ENCODE assay signal across 17 cellular contexts in the genomic region with DNA sequence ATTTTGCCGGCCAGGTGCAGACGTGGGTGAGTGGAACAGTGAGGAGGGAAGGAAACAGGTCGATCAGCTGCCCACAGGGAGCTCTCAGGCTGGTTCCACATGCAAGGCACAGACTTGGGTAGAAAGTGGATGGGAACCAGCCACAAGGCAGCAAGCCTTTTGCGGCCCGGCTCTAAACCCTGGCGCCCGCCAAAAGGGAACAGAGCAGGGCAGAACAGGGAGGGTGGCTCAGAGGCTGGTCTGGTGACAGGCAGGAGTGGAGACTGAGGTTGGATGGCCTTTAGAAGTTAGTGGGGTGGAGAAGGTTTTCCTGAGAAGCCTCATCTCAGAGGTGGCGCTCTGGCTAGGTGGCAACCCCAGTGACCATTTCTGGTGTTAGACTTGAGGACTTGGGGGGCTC. TPM values are rescaled to one million over a fixed set of nuclear protein-coding genes. Genes with fewer than 3 reads are reported as not detected.
DNase-seq lines count a peak whose midpoint lies in the region; ATAC-seq, FAIRE-seq and TF ChIP-seq lines count a peak whose summit lies in the region.
"Had no signal": no experiment of that assay in that cellular context is flagged by ENCODE, and none has a peak within 500 bp of the region (broad histone marks: within the 10 kb centered on the region; RNA-seq: fewer than 3 reads in every experiment).

No MANE protein-coding gene starts in this region.

- H3K4me2 ChIP-seq in K562 (ENCODE audit: insufficient read depth, low read length) = no peak overlapping the region

- BruUV-seq in K562 (replicated peaks; lab: Mats Ljungman, UMichigan) = no TSS peak

- no peak overlapping the region for H3K4me3 ChIP-seq in CD4-positive, alpha-beta memory T cell (ENCODE audit: low read length in 2 of 2)
- H3K4me3 ChIP-seq in Peyer's patch (no peak overlapping the region), K562 (no peak overlapping the region)

- ATAC-seq in K562 = no peak
- ATAC-seq in natural killer cell treated with Interleukin-12 subunit alpha and Interleukin-12 subunit beta and Interleukin-15 and Interleukin-18, amount 100 ng/mL, for 72 hours = no peak
- ATAC-seq in GM21529 (IDR thresholded peaks at IDR 0.05; ENCODE audit: unreplicated experiment) = no peak
- ATAC-seq: foreskin keratinocyte had no signal

- FAIRE-seq in K562 (lab: Jason Lieb, UNC) = no peak

- H3K36me3 Mint-ChIP-seq in CD4-positive, alpha-beta memory T cell = peaks cover 3 to 6% of the 10 kb centered on the region in 2 donors
- no peaks in the 10 kb centered on the region for H3K36me3 Mint-ChIP-seq in natural killer cell treated with Interleukin-12 subunit alpha and Interleukin-12 subunit beta and Interleukin-15 and Interleukin-18, amount 100 ng/mL, for 72 hours
- H3K36me3 Mint-ChIP-seq: activated naive CD4-positive, alpha-beta T cell treated with anti-CD3 and anti-CD28 coated beads, Interleukin-2, amount 50 U/mL, for 72 hours had no signal

- no peak overlapping the region for H2AFZ ChIP-seq in K562 (ENCODE audit: low read depth, low read length)

- no peak for TF ChIP-seq EP300 in K562 (IDR thresholded peaks at IDR 0.05; ENCODE audit: low read length)

- no peaks in the 10 kb centered on the region for H3K27me3 ChIP-seq in CD4-positive, alpha-beta memory T cell (ENCODE audit: insufficient read depth, low read length)
- H3K27me3 ChIP-seq in Peyer's patch = no peaks in the 10 kb centered on the region
- H3K27me3 ChIP-seq in K562 (ENCODE audit: control insufficient read depth in 2 of 2, insufficient read depth in 2 of 2, low read length in 2 of 2) = no peaks in the 10 kb centered on the region
- H3K27me3 ChIP-seq: brain microvascular endothelial cell, foreskin keratinocyte had no signal

- no peaks in the 10 kb centered on the region for H3K9me1 ChIP-seq in K562 (ENCODE audit: control insufficient read depth, insufficient read depth, low read length)

- peaks cover 25% of the 10 kb centered on the region for H3K4me1 ChIP-seq in CD4-positive, alpha-beta memory T cell (ENCODE audit: insufficient read depth, low read length)
- H3K4me1 ChIP-seq in Peyer's patch = peaks cover 4 to 72% (median 10%) of the 10 kb centered on the region in 4 donors
- peaks cover under 1 to 17% of the 10 kb centered on the region in 2 experiments; a peak in 2 of 5 replicates for H3K4me1 ChIP-seq in K562 (replicated peaks in 1 of 2; ENCODE audit: control insufficient read depth in 2 of 2, insufficient read depth in 2 of 2, low read length in 2 of 2)

- TF ChIP-seq CTCF in Peyer's patch (IDR thresholded peaks at IDR 0.05) (no peak), K562 (IDR thresholded peaks at IDR 0.05 in 2 of 3, conservative IDR thresholded peaks at IDR 0.05 in 1 of 3; ENCODE audit: insufficient read depth in 2 of 3, low read depth in 1 of 3, low read length in 3 of 3) (no peak)

- H3K27me3 Mint-ChIP-seq in CD4-positive, alpha-beta memory T cell = no peaks in the 10 kb centered on the region
- H3K27me3 Mint-ChIP-seq in natural killer cell treated with Interleukin-12 subunit alpha and Interleukin-12 subunit beta and Interleukin-15 and Interleukin-18, amount 100 ng/mL, for 72 hours = no peaks in the 10 kb centered on the region

- CTCF ChIA-PET in CD4-positive, alpha-beta memory T cell (lab: Charles Lee; ENCODE audit: partially characterized antibody) = interaction anchor here (1.2 to 2.4 kb wide), 5 partner anchors 11 to 110 kb away, joined by 3 to 11 read pairs (median 5); a partner anchor contains a TSS
- CTCF ChIA-PET in K562 (lab: Yijun Ruan, JAX; ENCODE audit: low intra/inter-chr PET ratio) = no interaction called here

- WGBS in K562 (ENCODE audit: insufficient coverage, low coverage, missing lambda C conversion rate) = 74% methylated on average over 8 of the region's 8 CpGs

- 0 out of 2 replicates have a peak, but pooled peaks cover 3% of the 10 kb centered on the region for H4K20me1 ChIP-seq in K562 (replicated peaks; ENCODE audit: control insufficient read depth, insufficient read depth, low read length)

- intact Hi-C loops in CD4-positive, alpha-beta memory T cell (cut with micrococcal nuclease) = no loop called here
- intact Hi-C loops in K562 (cut with micrococcal nuclease) = no loop called here

- no peaks in the 10 kb centered on the region for H3K36me3 ChIP-seq in CD4-positive, alpha-beta memory T cell (ENCODE audit: insufficient read depth, low read length)
- H3K36me3 ChIP-seq in Peyer's patch = peaks cover 0 to 14% (median 0%) of the 10 kb centered on the region in 3 donors
- no peaks in the 10 kb centered on the region for H3K36me3 ChIP-seq in K562 (ENCODE audit: control insufficient read depth, insufficient read depth, low read length)
- H3K36me3 ChIP-seq: brain microvascular endothelial cell had no signal

- peak overlapping the region in 1 of 8 donors; percentile 43 for H3K4me3 Mint-ChIP-seq in CD4-positive, alpha-beta memory T cell
- peak overlapping the region; percentile 82 for H3K4me3 Mint-ChIP-seq in natural killer cell treated with Interleukin-12 subunit alpha and Interleukin-12 subunit beta and Interleukin-15 and Interleukin-18, amount 100 ng/mL, for 72 hours

- H3K4me1 Mint-ChIP-seq in CD4-positive, alpha-beta memory T cell = peaks cover 11 to 34% (median 21%) of the 10 kb centered on the region in 4 donors
- peaks cover 32 to 35% of the 10 kb centered on the region in 2 donors for H3K4me1 Mint-ChIP-seq in natural killer cell treated with Interleukin-12 subunit alpha and Interleukin-12 subunit beta and Interleukin-15 and Interleukin-18, amount 100 ng/mL, for 72 hours (ENCODE audit: low read depth in 2 of 2)

- H3K9me3 ChIP-seq in CD4-positive, alpha-beta memory T cell (ENCODE audit: control insufficient read depth in 1 of 2, low read length in 2 of 2) = no peaks in the 10 kb centered on the region
- H3K9me3 ChIP-seq in Peyer's patch (no peaks in the 10 kb centered on the region), K562 (replicated peaks; ENCODE audit: control insufficient read depth, insufficient read depth, low read depth, low read length) (no peaks in the 10 kb centered on the region)

- in situ Hi-C loops in K562 (cut with MboI) = no loop called here

- H3K27ac Mint-ChIP-seq in CD4-positive, alpha-beta memory T cell = peak overlapping the region in 6 of 7 donors; percentile 70 to 94 (median 84)
- peak overlapping the region; percentile 79 for H3K27ac Mint-ChIP-seq in natural killer cell treated with Interleukin-12 subunit alpha and Interleukin-12 subunit beta and Interleukin-15 and Interleukin-18, amount 100 ng/mL, for 72 hours

- POLR2A ChIA-PET in CD4-positive, alpha-beta memory T cell (lab: Charles Lee; ENCODE audit: partially characterized antibody) = interaction anchor here (0.6 to 2.7 kb wide), 8 partner anchors 9 to 478 kb away, joined by 3 to 27 read pairs (median 6); a partner anchor contains a TSS
- POLR2A ChIA-PET in K562 (lab: Yijun Ruan, JAX) = interaction anchor here (0.5 to 1.6 kb wide), 4 partner anchors 9 to 152 kb away, joined by 3 to 6 read pairs (median 3); no protein-coding TSS in a partner anchor

- no peaks in the 10 kb centered on the region for H3K9me3 Mint-ChIP-seq in CD4-positive, alpha-beta memory T cell
- no peaks in the 10 kb centered on the region for H3K9me3 Mint-ChIP-seq in natural killer cell treated with Interleukin-12 subunit alpha and Interleukin-12 subunit beta and Interleukin-15 and Interleukin-18, amount 100 ng/mL, for 72 hours
- H3K9me3 Mint-ChIP-seq: activated naive CD4-positive, alpha-beta T cell treated with anti-CD3 and anti-CD28 coated beads, Interleukin-2, amount 50 U/mL, for 72 hours had no signal

- peak overlapping the region in 1 of 2 experiments; percentile 28; a peak in 1 of 4 replicates for H3K9ac ChIP-seq in K562 (ENCODE audit: insufficient read depth in 1 of 2, low read depth in 2 of 2, low read length in 2 of 2)

- peak overlapping the region; percentile 53 for H3K27ac ChIP-seq in CD4-positive, alpha-beta memory T cell (ENCODE audit: low read depth, low read length)
- H3K27ac ChIP-seq in Peyer's patch = peak overlapping the region; percentile 20 to 79 (median 59)
- no peak overlapping the region for H3K27ac ChIP-seq in K562 (ENCODE audit: extremely low read depth, low read depth, low read length)
- H3K27ac ChIP-seq: brain microvascular endothelial cell, epithelial cell of prostate, foreskin keratinocyte had no signal

- DNase-seq in CD4-positive, alpha-beta memory T cell = no peak
- no peak for DNase-seq in Peyer's patch
- no peak for DNase-seq in K562 (ENCODE audit: extremely low read depth in 1 of 4, low spot score in 3 of 4)
- no peak for DNase-seq in natural killer cell treated with Interleukin-12 subunit alpha and Interleukin-12 subunit beta and Interleukin-15 and Interleukin-18, amount 100 ng/mL, for 72 hours (ENCODE audit: low spot score)
- no peak for DNase-seq in epidermal melanocyte (ENCODE audit: insufficient read length, low spot score)
- DNase-seq in pons (ENCODE audit: low spot score) = no peak
- DNase-seq in HK-2 (ENCODE audit: unreplicated experiment) = no peak
- DNase-seq: brain microvascular endothelial cell, cortex of kidney, foreskin keratinocyte, NCI-H187, NCI-H345, occipital lobe, right cardiac atrium had no signal

- TF ChIP-seq RAD21 in K562 (CRISPR knock-in tag; conservative IDR thresholded peaks at IDR 0.05 in 1 of 2, IDR thresholded peaks at IDR 0.05 in 1 of 2) = no peak

- no peaks in the 10 kb centered on the region for H3K79me2 ChIP-seq in K562 (ENCODE audit: control insufficient read depth, insufficient read depth, low read length)

- TF ChIP-seq POLR2A in Peyer's patch (IDR thresholded peaks at IDR 0.05) = no peak
- TF ChIP-seq POLR2A in K562 (conservative IDR thresholded peaks at IDR 0.05) = no peak

RNA-seq across cellular contexts. Expression of a gene that starts 10.4 kb away (rescaled TPM):
- 10 to 100 TPM; 40.1 to 43.6 TPM for total RNA-seq in CD4-positive, alpha-beta memory T cell
- polyA plus RNA-seq in CD4-positive, alpha-beta memory T cell = 10 to 100 TPM; 19.3 to 24.4 TPM
- total RNA-seq in Peyer's patch (100 to 1,000 TPM; 221 to 563 (median 300) TPM), K562 (2014; rRNA removed) (17.9 and 19.5 TPM in 2 replicates), K562 (2014; rRNA removed; fragmentation: Illumina TruSeq; extraction: Trizol) (1.8 and 3.0 TPM in 2 replicates), K562 (2015; rRNA removed; fragmentation: Illumina TruSeq; extraction: Trizol) (10.2 and 11.8 TPM in 2 replicates), K562 (2021) (24.4 and 25.2 TPM in 2 replicates)
- 25.4 and 96.6 TPM in 2 replicates for total RNA-seq in K562 (2011; cell fraction: chromatin; rRNA removed; ENCODE audit: low replicate concordance)
- 63.3 and 66.7 TPM in 2 replicates for total RNA-seq in K562 (2011; cell fraction: nucleolus; rRNA removed)
- total RNA-seq in K562 (2011; cell fraction: nucleoplasm; rRNA removed) = 38.1 and 42.6 TPM in 2 replicates
- polyA plus RNA-seq in K562 (2011; rRNA removed) (12.5 and 16.0 TPM in 2 replicates), K562 (2014; fragmentation: Illumina TruSeq; extraction: Trizol) (3.7 and 14.7 TPM in 2 replicates), K562 (2014; fragmentation: Nextera tagmentation; extraction: Ambion mirVana) (1 to 10 TPM in 1 of 2 experiments, under 1 TPM in 1; 0.32 to 1.3 TPM), K562 (2014; rRNA removed) (17.7 and 23.7 TPM in 2 replicates)
- polyA plus RNA-seq in K562 (2011; cell fraction: cytosol; rRNA removed) = 14.3 and 34.7 TPM in 2 replicates
- 44.8 and 82.4 TPM in 2 replicates for polyA plus RNA-seq in K562 (2011; cell fraction: nucleus; rRNA removed)
- polyA plus RNA-seq in K562 (2012) = 14.8 and 26.6 TPM in 2 replicates
- 4.3 and 6.7 TPM in 2 replicates for polyA minus RNA-seq in K562 (2011; rRNA and poly(A)+ RNA removed)
- polyA minus RNA-seq in K562 (2011; cell fraction: cytosol; rRNA and poly(A)+ RNA removed) = 10.6 and 11.3 TPM in 2 replicates
- polyA minus RNA-seq in K562 (2011; cell fraction: nucleus; rRNA and poly(A)+ RNA removed) = 21.3 and 23.8 TPM in 2 replicates
- total RNA-seq in natural killer cell treated with Interleukin-12 subunit alpha and Interleukin-12 subunit beta and Interleukin-15 and Interleukin-18, amount 100 ng/mL, for 72 hours = 10 to 100 TPM; 21.4 to 34.1 TPM

RNA-seq across cellular contexts. Expression of a gene that starts 19.5 kb away (rescaled TPM):
- 10 to 100 TPM; 45.7 to 49.3 TPM for total RNA-seq in CD4-positive, alpha-beta memory T cell
- 100 to 1,000 TPM in 1 of 2 donors, 10 to 100 TPM in 1; 80.3 to 110 TPM for polyA plus RNA-seq in CD4-positive, alpha-beta memory T cell
- total RNA-seq in Peyer's patch = 10 to 100 TPM; 47.9 to 89.5 (median 80.0) TPM
- 43.1 and 96.1 TPM in 2 replicates for total RNA-seq in K562 (2011; cell fraction: chromatin; rRNA removed; ENCODE audit: low replicate concordance)
- 63.2 and 67.5 TPM in 2 replicates for total RNA-seq in K562 (2011; cell fraction: nucleolus; rRNA removed)
- total RNA-seq in K562 (2011; cell fraction: nucleoplasm; rRNA removed) = 52.4 and 53.0 TPM in 2 replicates
- 53.0 and 81.0 TPM in 2 replicates for total RNA-seq in K562 (2014; rRNA removed)
- total RNA-seq in K562 (2014; rRNA removed; fragmentation: Illumina TruSeq; extraction: Trizol) = 34.6 and 48.9 TPM in 2 replicates
- total RNA-seq in K562 (2015; rRNA removed; fragmentation: Illumina TruSeq; extraction: Trizol) = 35.6 and 37.2 TPM in 2 replicates
- 58.0 and 64.3 TPM in 2 replicates for total RNA-seq in K562 (2021)
- polyA plus RNA-seq in K562 (2011; rRNA removed) = 57.6 and 62.0 TPM in 2 replicates
- 56.9 and 82.8 TPM in 2 replicates for polyA plus RNA-seq in K562 (2011; cell fraction: cytosol; rRNA removed)
- 77.8 and 89.5 TPM in 2 replicates for polyA plus RNA-seq in K562 (2011; cell fraction: nucleus; rRNA removed)
- polyA plus RNA-seq in K562 (2012) = 38.5 and 39.9 TPM in 2 replicates
- polyA plus RNA-seq in K562 (2014; fragmentation: Illumina TruSeq; extraction: Trizol) = 40.0 and 41.6 TPM in 2 replicates
- 10 to 100 TPM in 1 of 2 experiments, 1 to 10 TPM in 1; 5.9 to 13.6 TPM for polyA plus RNA-seq in K562 (2014; fragmentation: Nextera tagmentation; extraction: Ambion mirVana)
- 55.6 and 62.6 TPM in 2 replicates for polyA plus RNA-seq in K562 (2014; rRNA removed)
- polyA minus RNA-seq in K562 (2011; rRNA and poly(A)+ RNA removed) = 23.1 and 38.9 TPM in 2 replicates
- 16.1 and 23.9 TPM in 2 replicates for polyA minus RNA-seq in K562 (2011; cell fraction: cytosol; rRNA and poly(A)+ RNA removed)
- polyA minus RNA-seq in K562 (2011; cell fraction: nucleus; rRNA and poly(A)+ RNA removed) = 14.4 and 17.5 TPM in 2 replicates
- total RNA-seq in natural killer cell treated with Interleukin-12 subunit alpha and Interleukin-12 subunit beta and Interleukin-15 and Interleukin-18, amount 100 ng/mL, for 72 hours = 100 to 1,000 TPM in 1 of 2 donors, 10 to 100 TPM in 1; 37.5 to 106 TPM

RNA-seq across cellular contexts. Expression of a gene that starts 20.5 kb away (rescaled TPM):
- total RNA-seq in CD4-positive, alpha-beta memory T cell = under 1 TPM; 0.32 to 0.53 TPM
- polyA plus RNA-seq in CD4-positive, alpha-beta memory T cell = not detected
- total RNA-seq in Peyer's patch (10 to 100 TPM; 12.4 to 24.0 (median 17.3) TPM), K562 (2014; rRNA removed) (2.3 and 3.5 TPM in 2 replicates), K562 (2014; rRNA removed; fragmentation: Illumina TruSeq; extraction: Trizol) (1.1 and 1.3 TPM in 2 replicates), K562 (2015; rRNA removed; fragmentation: Illumina TruSeq; extraction: Trizol) (2.1 and 2.3 TPM in 2 replicates), K562 (2021) (12.2 and 14.5 TPM in 2 replicates)
- 7.8 and 33.3 TPM in 2 replicates for total RNA-seq in K562 (2011; cell fraction: chromatin; rRNA removed; ENCODE audit: low replicate concordance)
- total RNA-seq in K562 (2011; cell fraction: nucleolus; rRNA removed) = 14.5 and 19.7 TPM in 2 replicates
- total RNA-seq in K562 (2011; cell fraction: nucleoplasm; rRNA removed) = 6.2 and 10.0 TPM in 2 replicates
- polyA plus RNA-seq in K562 (2011; rRNA removed) (1.9 and 2.2 TPM in 2 replicates), K562 (2014; fragmentation: Illumina TruSeq; extraction: Trizol) (2.5 and 5.7 TPM in 2 replicates), K562 (2014; fragmentation: Nextera tagmentation; extraction: Ambion mirVana) (under 1 TPM; 0.01 to 0.04 TPM), K562 (2014; rRNA removed) (3.0 and 5.1 TPM in 2 replicates)
- 1.2 and 1.5 TPM in 2 replicates for polyA plus RNA-seq in K562 (2011; cell fraction: cytosol; rRNA removed)
- polyA plus RNA-seq in K562 (2011; cell fraction: nucleus; rRNA removed) = 6.5 and 13.9 TPM in 2 replicates
- polyA plus RNA-seq in K562 (2012) = 4.8 and 5.2 TPM in 2 replicates
- 1.8 and 1.9 TPM in 2 replicates for polyA minus RNA-seq in K562 (2011; rRNA and poly(A)+ RNA removed)
- polyA minus RNA-seq in K562 (2011; cell fraction: cytosol; rRNA and poly(A)+ RNA removed) = 3.8 and 8.4 TPM in 2 replicates
- 8.6 and 9.6 TPM in 2 replicates for polyA minus RNA-seq in K562 (2011; cell fraction: nucleus; rRNA and poly(A)+ RNA removed)
- under 1 TPM; 0.33 to 0.98 TPM for total RNA-seq in natural killer cell treated with Interleukin-12 subunit alpha and Interleukin-12 subunit beta and Interleukin-15 and Interleukin-18, amount 100 ng/mL, for 72 hours

RNA-seq across cellular contexts. Expression of a gene that starts 51.7 kb away (rescaled TPM):
- total RNA-seq in CD4-positive, alpha-beta memory T cell = 10 to 100 TPM; 75.1 to 83.7 TPM
- polyA plus RNA-seq in CD4-positive, alpha-beta memory T cell = under 1 TPM in 1 of 2 donors, not detected in 1; 0.89 TPM
- 1,000 to 10,000 TPM in 3 of 4 donors, 100 to 1,000 TPM in 1; 552 to 2,671 (median 1,951) TPM for total RNA-seq in Peyer's patch
- 8.9 and 39.4 TPM in 2 replicates for total RNA-seq in K562 (2011; cell fraction: chromatin; rRNA removed; ENCODE audit: low replicate concordance)
- 22.5 and 24.7 TPM in 2 replicates for total RNA-seq in K562 (2011; cell fraction: nucleolus; rRNA removed)
- 11.1 and 14.7 TPM in 2 replicates for total RNA-seq in K562 (2011; cell fraction: nucleoplasm; rRNA removed)
- total RNA-seq in K562 (2014; rRNA removed) = 0.05 and 0.24 TPM in 2 replicates
- 1.2 TPM in 1 of 2 replicates, not detected in the other for total RNA-seq in K562 (2014; rRNA removed; fragmentation: Illumina TruSeq; extraction: Trizol)
- 0.83 TPM in 2 replicates for total RNA-seq in K562 (2015; rRNA removed; fragmentation: Illumina TruSeq; extraction: Trizol)
- total RNA-seq in K562 (2021) = 1.5 and 3.1 TPM in 2 replicates
- polyA plus RNA-seq in K562 (2011; rRNA removed) = 0.82 and 1.2 TPM in 2 replicates
- polyA plus RNA-seq in K562 (2011; cell fraction: cytosol; rRNA removed) = 0.39 and 0.49 TPM in 2 replicates
- 15.0 and 17.9 TPM in 2 replicates for polyA plus RNA-seq in K562 (2011; cell fraction: nucleus; rRNA removed)
- polyA plus RNA-seq in K562 (2012) = 1.2 and 10.8 TPM in 2 replicates
- polyA plus RNA-seq in K562 (2014; fragmentation: Illumina TruSeq; extraction: Trizol) = 0.12 and 0.76 TPM in 2 replicates
- polyA plus RNA-seq in K562 (2014; fragmentation: Nextera tagmentation; extraction: Ambion mirVana) = not detected
- polyA plus RNA-seq in K562 (2014; rRNA removed) = 0.98 and 1.5 TPM in 2 replicates
- polyA minus RNA-seq in K562 (2011; rRNA and poly(A)+ RNA removed) = 0.70 and 1.0 TPM in 2 replicates
- not detected in 2 replicates for polyA minus RNA-seq in K562 (2011; cell fraction: cytosol; rRNA and poly(A)+ RNA removed)
- polyA minus RNA-seq in K562 (2011; cell fraction: nucleus; rRNA and poly(A)+ RNA removed) = 7.7 and 8.5 TPM in 2 replicates
- 10 to 100 TPM; 49.0 to 66.7 TPM for total RNA-seq in natural killer cell treated with Interleukin-12 subunit alpha and Interleukin-12 subunit beta and Interleukin-15 and Interleukin-18, amount 100 ng/mL, for 72 hours
